28 cellular contexts compared by ENCODE assay signal in the genomic region with DNA sequence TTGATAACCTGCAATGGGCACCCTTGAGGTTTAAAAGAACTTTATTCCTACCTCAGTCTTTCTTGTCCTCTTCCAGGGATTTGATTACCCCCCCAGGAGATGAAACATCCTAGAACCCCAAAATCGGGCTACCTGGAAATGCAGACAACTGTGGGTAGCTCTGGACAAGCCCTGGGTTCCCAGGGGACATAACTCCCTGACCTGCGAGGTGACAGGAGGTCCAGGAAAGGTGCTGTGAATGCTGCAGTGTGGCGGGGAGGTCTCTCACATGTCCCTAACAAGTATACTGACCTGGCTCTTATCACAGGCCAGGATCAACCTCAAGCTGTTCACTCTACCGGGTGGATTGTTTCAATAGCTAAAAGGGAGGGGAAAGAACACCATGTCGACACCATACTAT. TPM values are rescaled to one million over a fixed set of nuclear protein-coding genes. Genes with fewer than 3 reads are reported as not detected.
A peak's percentile ranks its signal among the peaks of the same experiment; 100 is the strongest.
DNase-seq lines count a peak whose midpoint lies in the region; ATAC-seq and TF ChIP-seq lines count a peak whose summit lies in the region.
"Had no signal": no experiment of that assay in that cellular context is flagged by ENCODE, and none has a peak within 500 bp of the region (broad histone marks: within the 10 kb centered on the region; RNA-seq: fewer than 3 reads in every experiment).

No MANE protein-coding gene starts in this region.

- intact Hi-C loops in left ventricle myocardium inferior (cut with micrococcal nuclease) (no loop called here), left ventricle myocardium superior (cut with micrococcal nuclease) (no loop called here), gastrocnemius medialis (cut with DNase I; ENCODE audit: low total_unique reads) (no loop called here)

- H3K36me3 ChIP-seq in left ventricle myocardium inferior: peaks cover 59% of the 10 kb centered on the region
- peaks cover 17 to 43% of the 10 kb centered on the region in 2 donors for H3K36me3 ChIP-seq in esophagus (ENCODE audit: control insufficient read depth in 2 of 2, insufficient read depth in 2 of 2, low read length in 1 of 2)
- peaks cover 0 to 5% of the 10 kb centered on the region in 2 donors for H3K36me3 ChIP-seq in gastrocnemius medialis

- TF ChIP-seq POLR2A in gastrocnemius medialis (IDR thresholded peaks at IDR 0.05): no peak

- H3K27ac ChIP-seq in left ventricle myocardium inferior (replicated peaks) (peak overlapping the region; percentile 31), esophagus (ENCODE audit: low read depth in 2 of 2, low read length in 1 of 2) (peak overlapping the region; percentile 50 to 77), gastrocnemius medialis (peak overlapping the region in 3 of 4 donors; percentile 28 to 50 (median 35))
- H3K27ac ChIP-seq: foreskin keratinocyte, GM23248, neutrophil had no signal

- DNase-seq in left ventricle myocardium inferior (no peak), left ventricle myocardium superior (no peak), gastrocnemius medialis (no peak), SK-N-DZ (ENCODE audit: low spot score) (no peak)
- DNase-seq: activated CD4-positive, alpha-beta T cell treated with anti-CD3 and anti-CD28 coated beads, Interleukin-2, amount 10 ng/mL, durations not matched to agents 7 days and 5 days; activated gamma-delta T cell treated with Interleukin-2 at 50 U/mL for 16 hours; activated T-cell treated with anti-CD3 and anti-CD28 coated beads, Interleukin-2, amount 50 U/mL, for 4 hours; CD4-positive, CD25-positive, alpha-beta regulatory T cell; effector CD8-positive, alpha-beta T cell; GM23248; IMR-90; mesenchymal stem cell; NCI-H1092; NCI-H187 treated with DMSO at 0.1 percent for 48 hours; NCI-H526; NK-92 treated with Interleukin-12 subunit alpha and Interleukin-12 subunit beta, amount 100 ng/mL, for 24 hours; PC-3; SHP77; small intestine; stimulated activated CD4-positive, alpha-beta T cell treated with anti-CD3 and anti-CD28 coated beads, Interleukin-1b, Interleukin-23, amount 100 ng/mL, for 48 hours; T1000 had no signal

- peaks cover 96% of the 10 kb centered on the region for H3K4me1 ChIP-seq in left ventricle myocardium inferior
- H3K4me1 ChIP-seq in esophagus (ENCODE audit: control insufficient read depth in 2 of 2, insufficient read depth in 2 of 2, low read length in 1 of 2): peaks cover 5 to 35% of the 10 kb centered on the region in 2 donors
- peaks cover 39 to 75% of the 10 kb centered on the region in 2 donors for H3K4me1 ChIP-seq in gastrocnemius medialis

- H3K27me3 ChIP-seq in left ventricle myocardium inferior (ENCODE audit: low read depth): no peaks in the 10 kb centered on the region
- H3K27me3 ChIP-seq in esophagus (ENCODE audit: control insufficient read depth in 1 of 2, insufficient read depth in 2 of 2, low read length in 2 of 2): no peaks in the 10 kb centered on the region
- H3K27me3 ChIP-seq in gastrocnemius medialis: no peaks in the 10 kb centered on the region
- H3K27me3 ChIP-seq: foreskin keratinocyte, neutrophil had no signal

- no peak for ATAC-seq in left ventricle myocardium superior
- no peak for ATAC-seq in gastrocnemius medialis
- no peak for ATAC-seq in HG02938 (IDR thresholded peaks at IDR 0.05; ENCODE audit: unreplicated experiment)
- no peak for ATAC-seq in HG02759 (IDR thresholded peaks at IDR 0.05; ENCODE audit: unreplicated experiment)
- no peak for ATAC-seq in GM21447 (IDR thresholded peaks at IDR 0.05; ENCODE audit: unreplicated experiment)
- ATAC-seq: activated T-cell treated with anti-CD3 and anti-CD28 coated beads, Interleukin-2, amount 50 U/mL, for 4 hours; esophagus mucosa; foreskin keratinocyte; PC-3 had no signal

- WGBS in esophagus, 2 donors: 75% methylated on average over 5 of the region's 5 CpGs

- TF ChIP-seq CTCF in left ventricle myocardium inferior (IDR thresholded peaks at IDR 0.05; ENCODE audit: borderline replicate concordance) (no peak), gastrocnemius medialis (IDR thresholded peaks at IDR 0.05 in 4 of 5, conservative IDR thresholded peaks at IDR 0.05 in 1 of 5) (no peak)

- in situ Hi-C loops in gastrocnemius medialis (cut with MboI; ENCODE audit: low sequenced_read_pairs in 4 of 4): loop anchor here in 1 of 4 donors (25.0 kb wide), 1 partner anchor 1250 kb away; the partner anchor contains the start of gene BTBD3

- no peaks in the 10 kb centered on the region for H3K9me3 ChIP-seq in left ventricle myocardium inferior (replicated peaks)
- H3K9me3 ChIP-seq in esophagus (ENCODE audit: control insufficient read depth in 2 of 2, insufficient read depth in 1 of 2, low read depth in 1 of 2, low read length in 1 of 2): no peaks in the 10 kb centered on the region
- no peaks in the 10 kb centered on the region for H3K9me3 ChIP-seq in gastrocnemius medialis
- H3K9me3 ChIP-seq: neutrophil had no signal

- H3K4me3 ChIP-seq in left ventricle myocardium inferior (no peak overlapping the region), esophagus (ENCODE audit: low read depth in 1 of 2, low read length in 2 of 2) (no peak overlapping the region), gastrocnemius medialis (no peak overlapping the region)
- H3K4me3 ChIP-seq: GM23248 had no signal

RNA-seq across cellular contexts. Expression of gene JAG1, which starts 11.6 kb away (rescaled TPM):
- total RNA-seq in left ventricle myocardium inferior (20.5 TPM), left ventricle myocardium superior (17.0 TPM), gastrocnemius medialis (10 to 100 TPM; 10.3 to 19.6 (median 13.2) TPM)
- 10 to 100 TPM; 36.5 to 48.8 TPM for polyA plus RNA-seq in esophagus
- polyA plus RNA-seq in SK-N-DZ (2014; cell fraction: cytosol; rRNA removed): 2.2 and 4.0 TPM in 2 replicates
- polyA plus RNA-seq in SK-N-DZ (2014; cell fraction: nucleus; rRNA removed): 3.8 and 7.9 TPM in 2 replicates
